26 cellular contexts compared by ENCODE assay signal in genomic region chr18:22459491-22459890, GRCh38. TPM values are rescaled to one million over a fixed set of nuclear protein-coding genes. Genes with fewer than 3 reads are reported as not detected.
"Had no signal": no experiment of that assay in that cellular context is flagged by ENCODE, and none has a peak within 500 bp of the region (broad histone marks: within the 10 kb centered on the region; RNA-seq: fewer than 3 reads in every experiment).

No MANE protein-coding gene starts in this region.

- H3K36me3 ChIP-seq: breast epithelium, left ventricle myocardium inferior, neutrophil, pancreas, transverse colon had no signal

- H3K9me3 ChIP-seq: breast epithelium, left ventricle myocardium inferior, neutrophil, pancreas, transverse colon had no signal

- ATAC-seq: activated T-cell treated with anti-CD3 and anti-CD28 coated beads, Interleukin-2, amount 50 U/mL, for 4 hours; pancreas; T-helper 17 cell had no signal

- H3K4me3 ChIP-seq: breast epithelium, coronary artery, hepatocyte, left ventricle myocardium inferior, pancreas, transverse colon had no signal

- DNase-seq: activated CD4-positive, alpha-beta T cell treated with anti-CD3 and anti-CD28 coated beads for 4 hours; activated CD4-positive, alpha-beta T cell treated with anti-CD3 and anti-CD28 coated beads, Interleukin-2, amount 50 U/mL, for 48 hours; activated CD4-positive, CD25-positive, alpha-beta regulatory T cell; activated CD8-positive, alpha-beta memory T cell treated with anti-CD3 and anti-CD28 coated beads, Interleukin-2, amount 50 U/mL, for 48 hours; activated naive CD4-positive, alpha-beta T cell treated with Interleukin-2 at 50 U/mL for 16 hours; activated naive CD8-positive, alpha-beta T cell treated with anti-CD3 and anti-CD28 coated beads for 36 hours; activated T-cell treated with anti-CD3 and anti-CD28 coated beads, Interleukin-2, amount 50 U/mL, for 4 hours; cerebellar nuclear complex; erythroblast; foreskin melanocyte; immature natural killer cell; left ventricle myocardium inferior; pancreas; right cardiac atrium; stimulated activated CD4-positive, alpha-beta T cell treated with anti-CD3 and anti-CD28 coated beads, Interleukin-12 subunit alpha, Interleukin-12 subunit beta, amount 100 ng/mL, for 4 hours; T-helper 17 cell; transverse colon had no signal

- H3K27me3 ChIP-seq: breast epithelium, hepatocyte, neutrophil, transverse colon had no signal

RNA-seq across cellular contexts. Expression of gene CTAGE1, which starts 41.8 kb away (rescaled TPM):
- total RNA-seq: activated CD8-positive, alpha-beta memory T cell treated with anti-CD3 and anti-CD28 coated beads for 36 hours; activated naive CD8-positive, alpha-beta T cell treated with anti-CD3 and anti-CD28 coated beads for 36 hours; activated T-cell treated with anti-CD3 and anti-CD28 coated beads, Interleukin-2, amount 50 U/mL, for 4 hours; breast epithelium; kidney epithelial cell; left ventricle myocardium inferior; lung microvascular endothelial cell; pancreas; pulmonary artery endothelial cell; skeletal muscle tissue; T-helper 17 cell; transverse colon had no signal
